ENCODE assay signal across 13 cellular contexts in the genomic region with DNA sequence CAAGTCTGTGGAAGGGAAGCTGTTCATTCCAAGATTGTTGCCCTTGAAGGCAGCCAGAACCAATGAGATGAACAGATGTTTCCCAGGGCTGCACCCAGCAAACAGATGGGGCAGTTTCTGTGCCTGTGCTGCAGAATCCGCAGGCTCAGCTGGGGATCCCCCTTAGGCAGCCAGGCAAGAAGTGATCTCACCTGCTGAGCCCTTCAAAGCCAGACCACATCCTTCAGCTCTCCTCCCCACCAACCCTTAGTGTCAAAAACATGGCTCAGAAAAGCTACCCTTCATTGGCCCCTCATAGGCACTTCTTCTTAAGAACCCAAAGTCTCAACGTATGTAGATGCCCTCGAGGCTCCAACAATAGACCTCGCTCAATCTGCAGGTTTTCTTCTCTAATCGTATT.
DNase-seq lines count a peak whose midpoint lies in the region; ATAC-seq and TF ChIP-seq lines count a peak whose summit lies in the region.
"Had no signal": no experiment of that assay in that cellular context is flagged by ENCODE, and none has a peak within 500 bp of the region (broad histone marks: within the 10 kb centered on the region; RNA-seq: fewer than 3 reads in every experiment).

No MANE protein-coding gene starts in this region.

- POLR2A ChIA-PET in activated naive CD8-positive, alpha-beta T cell treated with anti-CD3 and anti-CD28 coated beads, Interleukin-2, amount 10 ng/mL, durations not matched to agents 7 days and 5 days (lab: Charles Lee) = interaction anchor here (0.7 kb wide), 2 partner anchors 27 to 79 kb away, joined by 3 read pairs; no protein-coding TSS in a partner anchor
- POLR2A ChIA-PET in PC-3 (lab: Charles Lee; ENCODE audit: unreplicated experiment) = no interaction called here

- H3K9me3 Mint-ChIP-seq in activated naive CD8-positive, alpha-beta T cell treated with anti-CD3 and anti-CD28 coated beads, Interleukin-2, amount 10 ng/mL, durations not matched to agents 7 days and 5 days = no peaks in the 10 kb centered on the region
- H3K9me3 Mint-ChIP-seq in activated T-helper 2 cell treated with anti-CD3 and anti-CD28 coated beads, Interferon-gamma antibody, Interleukin-2, Interleukin-4, amounts not matched to agents 10 μg/mL and 5 μg/mL and 100 μg/mL, durations not matched to agents 14 hours and 24 hours and 36 hours = peaks cover 4% of the 10 kb centered on the region
- H3K9me3 Mint-ChIP-seq: activated T-helper 1 cell treated with anti-CD3 and anti-CD28 coated beads, Interleukin-12 subunit alpha, Interleukin-12 subunit beta, Interleukin-2, Interleukin-4 antibody, amounts not matched to agents 30 ng/mL and 10 ng/mL and 1 ng/mL, durations not matched to agents 14 hours and 24 hours and 36 hours had no signal

- H3K27me3 ChIP-seq in PC-3 (ENCODE audit: low read length) = no peaks in the 10 kb centered on the region

- H3K27ac Mint-ChIP-seq in activated naive CD8-positive, alpha-beta T cell treated with anti-CD3 and anti-CD28 coated beads, Interleukin-2, amount 10 ng/mL, durations not matched to agents 7 days and 5 days = peak overlapping the region; percentile 91
- H3K27ac Mint-ChIP-seq in activated T-helper 2 cell treated with anti-CD3 and anti-CD28 coated beads, Interferon-gamma antibody, Interleukin-2, Interleukin-4, amounts not matched to agents 10 μg/mL and 5 μg/mL and 100 μg/mL, durations not matched to agents 14 hours and 24 hours and 36 hours = no peak overlapping the region
- H3K27ac Mint-ChIP-seq: activated T-helper 1 cell treated with anti-CD3 and anti-CD28 coated beads, Interleukin-12 subunit alpha, Interleukin-12 subunit beta, Interleukin-2, Interleukin-4 antibody, amounts not matched to agents 30 ng/mL and 10 ng/mL and 1 ng/mL, durations not matched to agents 14 hours and 24 hours and 36 hours; B cell; progenitor cell of endocrine pancreas had no signal

- peaks cover 30% of the 10 kb centered on the region for H3K4me1 Mint-ChIP-seq in activated naive CD8-positive, alpha-beta T cell treated with anti-CD3 and anti-CD28 coated beads, Interleukin-2, amount 10 ng/mL, durations not matched to agents 7 days and 5 days
- H3K4me1 Mint-ChIP-seq in activated T-helper 2 cell treated with anti-CD3 and anti-CD28 coated beads, Interferon-gamma antibody, Interleukin-2, Interleukin-4, amounts not matched to agents 10 μg/mL and 5 μg/mL and 100 μg/mL, durations not matched to agents 14 hours and 24 hours and 36 hours (ENCODE audit: low read depth) = no peaks in the 10 kb centered on the region
- H3K4me1 Mint-ChIP-seq: B cell had no signal

- H3K79me2 ChIP-seq in PC-3 (ENCODE audit: low read length) = no peaks in the 10 kb centered on the region

- no peaks in the 10 kb centered on the region for H3K9me3 ChIP-seq in PC-3 (ENCODE audit: low read length)

- H3F3A ChIP-seq in PC-3 (ENCODE audit: low read length, unreplicated experiment) = no peaks in the 10 kb centered on the region

- no peaks in the 10 kb centered on the region for H3K36me3 ChIP-seq in PC-3 (ENCODE audit: low read depth, low read length)

- no peaks in the 10 kb centered on the region for H3K4me1 ChIP-seq in PC-3 (ENCODE audit: insufficient read depth, low read length)

- H3K9ac ChIP-seq in PC-3 (ENCODE audit: low read length) = no peak overlapping the region

- no peaks in the 10 kb centered on the region for H4K20me1 ChIP-seq in PC-3 (ENCODE audit: low read length)

- no peak for TF ChIP-seq CTCF in PC-3 (conservative IDR thresholded peaks at IDR 0.05; ENCODE audit: low read depth, low read length)

- intact Hi-C loops in PC-3 (cut with micrococcal nuclease) = no loop called here
- intact Hi-C loops in activated T-helper 2 cell treated with anti-CD3 and anti-CD28 coated beads, Interferon-gamma antibody, Interleukin-2, Interleukin-4, amounts not matched to agents 10 μg/mL and 5 μg/mL and 100 μg/mL, durations not matched to agents 14 hours and 24 hours and 36 hours (cut with micrococcal nuclease) = no loop called here

- peak overlapping the region; percentile 58 for H3K4me3 Mint-ChIP-seq in activated naive CD8-positive, alpha-beta T cell treated with anti-CD3 and anti-CD28 coated beads, Interleukin-2, amount 10 ng/mL, durations not matched to agents 7 days and 5 days
- H3K4me3 Mint-ChIP-seq in activated T-helper 2 cell treated with anti-CD3 and anti-CD28 coated beads, Interferon-gamma antibody, Interleukin-2, Interleukin-4, amounts not matched to agents 10 μg/mL and 5 μg/mL and 100 μg/mL, durations not matched to agents 14 hours and 24 hours and 36 hours (ENCODE audit: low read depth) = no peak overlapping the region
- H3K4me3 Mint-ChIP-seq: activated T-helper 1 cell treated with anti-CD3 and anti-CD28 coated beads, Interleukin-12 subunit alpha, Interleukin-12 subunit beta, Interleukin-2, Interleukin-4 antibody, amounts not matched to agents 30 ng/mL and 10 ng/mL and 1 ng/mL, durations not matched to agents 14 hours and 24 hours and 36 hours; B cell had no signal

- peak; percentile 4 for DNase-seq in stimulated activated CD4-positive, alpha-beta T cell treated with anti-CD3 and anti-CD28 coated beads, Interleukin-15, amount 100 ng/mL, for 24 hours
- DNase-seq in stimulated activated CD4-positive, alpha-beta T cell treated with anti-CD3 and anti-CD28 coated beads, Interleukin-4, amount 100 ng/mL, for 4 hours = no peak
- peak; percentile 49 for DNase-seq in activated naive CD8-positive, alpha-beta T cell treated with anti-CD3 and anti-CD28 coated beads, Interleukin-2, amount 10 ng/mL, durations not matched to agents 7 days and 5 days
- DNase-seq in PC-3 = no peak
- no peak for DNase-seq in activated T-helper 2 cell treated with anti-CD3 and anti-CD28 coated beads, Interferon-gamma antibody, Interleukin-2, Interleukin-4, amounts not matched to agents 10 μg/mL and 5 μg/mL and 100 μg/mL, durations not matched to agents 14 hours and 24 hours and 36 hours (ENCODE audit: low spot score)
- DNase-seq: DMS79 treated with DMSO at 0.1 percent for 48 hours had no signal

- H3K27ac ChIP-seq in PC-3 (ENCODE audit: low read length) = no peak overlapping the region

- no peak overlapping the region for H2AFZ ChIP-seq in PC-3 (ENCODE audit: low read length)

- no peaks in the 10 kb centered on the region for H3K27me3 Mint-ChIP-seq in activated naive CD8-positive, alpha-beta T cell treated with anti-CD3 and anti-CD28 coated beads, Interleukin-2, amount 10 ng/mL, durations not matched to agents 7 days and 5 days
- H3K27me3 Mint-ChIP-seq in activated T-helper 2 cell treated with anti-CD3 and anti-CD28 coated beads, Interferon-gamma antibody, Interleukin-2, Interleukin-4, amounts not matched to agents 10 μg/mL and 5 μg/mL and 100 μg/mL, durations not matched to agents 14 hours and 24 hours and 36 hours (ENCODE audit: low read depth) = no peaks in the 10 kb centered on the region
- H3K27me3 Mint-ChIP-seq: B cell, progenitor cell of endocrine pancreas had no signal

- CTCF ChIA-PET in PC-3 (lab: Charles Lee) = no interaction called here

- no peak overlapping the region for H3K4me3 ChIP-seq in PC-3 (ENCODE audit: low read length)

- BruUV-seq in PC-3 (replicated peaks; lab: Mats Ljungman, UMichigan) = no TSS peak

- ATAC-seq in HG03342 (IDR thresholded peaks at IDR 0.05; ENCODE audit: unreplicated experiment) (peak; percentile 47), HG03045 (IDR thresholded peaks at IDR 0.05; ENCODE audit: unreplicated experiment) (no peak), PC-3 (no peak), GM21619 (IDR thresholded peaks at IDR 0.05; ENCODE audit: unreplicated experiment) (no peak)
- ATAC-seq in activated naive CD8-positive, alpha-beta T cell treated with anti-CD3 and anti-CD28 coated beads, Interleukin-2, amount 10 ng/mL, durations not matched to agents 7 days and 5 days (ENCODE audit: low read depth) = peak; percentile 99
- ATAC-seq: left lobe of liver had no signal

- peaks cover 4% of the 10 kb centered on the region for H3K36me3 Mint-ChIP-seq in activated naive CD8-positive, alpha-beta T cell treated with anti-CD3 and anti-CD28 coated beads, Interleukin-2, amount 10 ng/mL, durations not matched to agents 7 days and 5 days
- H3K36me3 Mint-ChIP-seq in activated T-helper 2 cell treated with anti-CD3 and anti-CD28 coated beads, Interferon-gamma antibody, Interleukin-2, Interleukin-4, amounts not matched to agents 10 μg/mL and 5 μg/mL and 100 μg/mL, durations not matched to agents 14 hours and 24 hours and 36 hours (ENCODE audit: low read depth) = no peaks in the 10 kb centered on the region

- no peak overlapping the region for H3K4me2 ChIP-seq in PC-3 (ENCODE audit: low read length)

- no peaks in the 10 kb centered on the region for H3K9me2 ChIP-seq in PC-3 (replicated peaks; ENCODE audit: low read length)

Comparison
In these comparisons a context has a peak if more than half of its experiments do, and no peak if none do; other contexts are left out.
1. DNase-seq: peak in stimulated activated CD4-positive, alpha-beta T cell treated with anti-CD3 and anti-CD28 coated beads, Interleukin-15, amount 100 ng/mL, for 24 hours (single experiment) and activated naive CD8-positive, alpha-beta T cell treated with anti-CD3 and anti-CD28 coated beads, Interleukin-2, amount 10 ng/mL, durations not matched to agents 7 days and 5 days (single experiment); none in stimulated activated CD4-positive, alpha-beta T cell treated with anti-CD3 and anti-CD28 coated beads, Interleukin-4, amount 100 ng/mL, for 4 hours (0 of 2), PC-3 (single experiment) and activated T-helper 2 cell treated with anti-CD3 and anti-CD28 coated beads, Interferon-gamma antibody, Interleukin-2, Interleukin-4, amounts not matched to agents 10 μg/mL and 5 μg/mL and 100 μg/mL, durations not matched to agents 14 hours and 24 hours and 36 hours (single experiment).
2. ATAC-seq: peak in HG03342 (single experiment) and activated naive CD8-positive, alpha-beta T cell treated with anti-CD3 and anti-CD28 coated beads, Interleukin-2, amount 10 ng/mL, durations not matched to agents 7 days and 5 days (single experiment); none in HG03045 (single experiment), PC-3 (single experiment) and GM21619 (single experiment).